Comparison of ENCODE assay signal across 16 cellular contexts in genomic region chr1:180291004-180291403, GRCh38.
DNase-seq lines count a peak whose midpoint lies in the region; ATAC-seq, FAIRE-seq and TF ChIP-seq lines count a peak whose summit lies in the region.
"Had no signal": no experiment of that assay in that cellular context is flagged by ENCODE, and none has a peak within 500 bp of the region (broad histone marks: within the 10 kb centered on the region; RNA-seq: fewer than 3 reads in every experiment).

No MANE protein-coding gene starts in this region.

- H3K9ac ChIP-seq in colonic mucosa (ENCODE audit: low read depth in 2 of 2, low read length in 2 of 2): no peak overlapping the region

- H3K27ac ChIP-seq in colonic mucosa (peak overlapping the region; percentile 5), pancreas (no peak overlapping the region)
- H3K27ac ChIP-seq: brain microvascular endothelial cell, psoas muscle, SK-N-MC had no signal

- H3K27me3 ChIP-seq in colonic mucosa (no peaks in the 10 kb centered on the region), pancreas (no peaks in the 10 kb centered on the region)
- H3K27me3 ChIP-seq: brain microvascular endothelial cell had no signal

- TF ChIP-seq CTCF in colonic mucosa (IDR thresholded peaks at IDR 0.05): no peak
- no peak for TF ChIP-seq CTCF in pancreas (IDR thresholded peaks at IDR 0.05)

- ATAC-seq in GM18870 (IDR thresholded peaks at IDR 0.05; ENCODE audit: unreplicated experiment) (peak; percentile 63), pancreas (peak in 3 of 4 donors; percentile 54 to 66 (median 57)), HG02884 (IDR thresholded peaks at IDR 0.05; ENCODE audit: unreplicated experiment) (no peak)
- ATAC-seq: psoas muscle had no signal

- H3K9me3 ChIP-seq in colonic mucosa: no peaks in the 10 kb centered on the region
- H3K9me3 ChIP-seq in pancreas: no peaks in the 10 kb centered on the region
- H3K9me3 ChIP-seq: psoas muscle had no signal

- intact Hi-C loops in colonic mucosa (cut with DNase I): no loop called here
- intact Hi-C loops in pancreas (cut with DNase I): no loop called here

- no peaks in the 10 kb centered on the region for H3K36me3 ChIP-seq in colonic mucosa
- no peaks in the 10 kb centered on the region for H3K36me3 ChIP-seq in pancreas
- H3K36me3 ChIP-seq: brain microvascular endothelial cell had no signal

- WGBS in pancreas, 2 donors: 19% methylated on average over 1 of the region's 1 CpG

- no peaks in the 10 kb centered on the region for H3K4me1 ChIP-seq in colonic mucosa
- H3K4me1 ChIP-seq in pancreas: peaks cover 0 to 3% (median 0%) of the 10 kb centered on the region in 3 donors
- H3K4me1 ChIP-seq: psoas muscle had no signal

- H3K4me3 ChIP-seq in colonic mucosa (no peak overlapping the region), pancreas (no peak overlapping the region)
- H3K4me3 ChIP-seq: psoas muscle, SK-N-MC had no signal

- FAIRE-seq in pancreas (lab: Jason Lieb, UNC): no peak

- DNase-seq in LoVo (ENCODE audit: low spot score) (peak; percentile 55), colonic mucosa (peak; percentile 30), pancreas (no peak), hepatic stellate cell (ENCODE audit: low spot score) (no peak), GM03348 (ENCODE audit: low spot score) (no peak)
- DNase-seq: activated CD4-positive, alpha-beta memory T cell treated with anti-CD3 and anti-CD28 coated beads, Interleukin-2, amount 10 ng/mL, durations not matched to agents 7 days and 5 days; activated effector memory CD4-positive, alpha-beta T cell treated with anti-CD3 and anti-CD28 coated beads, Interleukin-2, amount 50 U/mL, for 16 hours; brain microvascular endothelial cell; GDM1; GOT3; kidney glomerular epithelial cell; NCI-H1417 treated with DMSO at 0.1 percent for 48 hours; psoas muscle had no signal

Comparison
In these comparisons a context has a peak if more than half of its experiments do, and no peak if none do; other contexts are left out.
1. DNase-seq: peak in LoVo (single experiment) and colonic mucosa (single experiment); none in pancreas (0 of 6), hepatic stellate cell (single experiment) and GM03348 (single experiment).